ENCODE assay signal across 2 cellular contexts in the genomic region with DNA sequence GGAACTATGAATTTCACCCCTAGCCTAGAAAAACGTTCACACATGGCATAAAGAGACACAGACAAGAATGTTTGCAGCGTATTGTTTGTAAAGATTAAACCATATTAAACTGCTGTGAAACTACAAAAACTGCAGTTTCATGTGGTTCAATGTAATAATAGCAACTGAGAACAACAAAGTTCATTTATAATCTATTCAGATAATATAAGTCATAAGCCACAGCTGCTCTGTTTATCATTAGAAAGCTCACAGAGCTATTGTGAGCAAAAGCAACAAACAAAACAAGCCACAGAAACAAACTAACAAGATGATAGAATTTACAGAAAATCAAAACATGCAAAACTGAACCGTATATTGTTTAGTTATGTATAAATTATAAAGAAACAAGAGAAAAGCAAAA.
TF ChIP-seq lines count a peak whose summit lies in the region.

No MANE protein-coding gene starts in this region.

TF ChIP-seq in SK-N-SH, 30 proteins besides CTCF, POLR2A, EP300 and RAD21 (continued from another document):
- TF ChIP-seq, protein P1, sequence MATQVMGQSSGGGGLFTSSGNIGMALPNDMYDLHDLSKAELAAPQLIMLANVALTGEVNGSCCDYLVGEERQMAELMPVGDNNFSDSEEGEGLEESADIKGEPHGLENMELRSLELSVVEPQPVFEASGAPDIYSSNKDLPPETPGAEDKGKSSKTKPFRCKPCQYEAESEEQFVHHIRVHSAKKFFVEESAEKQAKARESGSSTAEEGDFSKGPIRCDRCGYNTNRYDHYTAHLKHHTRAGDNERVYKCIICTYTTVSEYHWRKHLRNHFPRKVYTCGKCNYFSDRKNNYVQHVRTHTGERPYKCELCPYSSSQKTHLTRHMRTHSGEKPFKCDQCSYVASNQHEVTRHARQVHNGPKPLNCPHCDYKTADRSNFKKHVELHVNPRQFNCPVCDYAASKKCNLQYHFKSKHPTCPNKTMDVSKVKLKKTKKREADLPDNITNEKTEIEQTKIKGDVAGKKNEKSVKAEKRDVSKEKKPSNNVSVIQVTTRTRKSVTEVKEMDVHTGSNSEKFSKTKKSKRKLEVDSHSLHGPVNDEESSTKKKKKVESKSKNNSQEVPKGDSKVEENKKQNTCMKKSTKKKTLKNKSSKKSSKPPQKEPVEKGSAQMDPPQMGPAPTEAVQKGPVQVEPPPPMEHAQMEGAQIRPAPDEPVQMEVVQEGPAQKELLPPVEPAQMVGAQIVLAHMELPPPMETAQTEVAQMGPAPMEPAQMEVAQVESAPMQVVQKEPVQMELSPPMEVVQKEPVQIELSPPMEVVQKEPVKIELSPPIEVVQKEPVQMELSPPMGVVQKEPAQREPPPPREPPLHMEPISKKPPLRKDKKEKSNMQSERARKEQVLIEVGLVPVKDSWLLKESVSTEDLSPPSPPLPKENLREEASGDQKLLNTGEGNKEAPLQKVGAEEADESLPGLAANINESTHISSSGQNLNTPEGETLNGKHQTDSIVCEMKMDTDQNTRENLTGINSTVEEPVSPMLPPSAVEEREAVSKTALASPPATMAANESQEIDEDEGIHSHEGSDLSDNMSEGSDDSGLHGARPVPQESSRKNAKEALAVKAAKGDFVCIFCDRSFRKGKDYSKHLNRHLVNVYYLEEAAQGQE (IDR thresholded peaks at IDR 0.05; ENCODE audit: low read depth, low read length) = no peak
- no peak for TF ChIP-seq CHD2 (IDR thresholded peaks at IDR 0.05; ENCODE audit: low read length, partially characterized antibody)
- no peak for TF ChIP-seq ZBTB33 (IDR thresholded peaks at IDR 0.05; ENCODE audit: borderline replicate concordance, low read depth)
- no peak for TF ChIP-seq YY1 (IDR thresholded peaks at IDR 0.05; ENCODE audit: low read depth)
- TF ChIP-seq EZH2phosphoT487 (IDR thresholded peaks at IDR 0.05; ENCODE audit: borderline replicate concordance, low read depth) = no peak
- no peak for TF ChIP-seq PBX3 (IDR thresholded peaks at IDR 0.05)
- TF ChIP-seq GATA2 (CRISPR knock-in tag; IDR thresholded peaks at IDR 0.05) = no peak
- no peak for TF ChIP-seq SMC3 (IDR thresholded peaks at IDR 0.05; ENCODE audit: low read depth, low read length)
- no peak for TF ChIP-seq TEAD4 (IDR thresholded peaks at IDR 0.05; ENCODE audit: borderline replicate concordance, insufficient read depth)

TF ChIP-seq in SK-N-SH treated with all-trans-retinoic acid at 6 μM for 48 hours, 23 proteins besides CTCF, POLR2A, EP300 and RAD21 (continued from another document):
- TF ChIP-seq, protein P2, sequence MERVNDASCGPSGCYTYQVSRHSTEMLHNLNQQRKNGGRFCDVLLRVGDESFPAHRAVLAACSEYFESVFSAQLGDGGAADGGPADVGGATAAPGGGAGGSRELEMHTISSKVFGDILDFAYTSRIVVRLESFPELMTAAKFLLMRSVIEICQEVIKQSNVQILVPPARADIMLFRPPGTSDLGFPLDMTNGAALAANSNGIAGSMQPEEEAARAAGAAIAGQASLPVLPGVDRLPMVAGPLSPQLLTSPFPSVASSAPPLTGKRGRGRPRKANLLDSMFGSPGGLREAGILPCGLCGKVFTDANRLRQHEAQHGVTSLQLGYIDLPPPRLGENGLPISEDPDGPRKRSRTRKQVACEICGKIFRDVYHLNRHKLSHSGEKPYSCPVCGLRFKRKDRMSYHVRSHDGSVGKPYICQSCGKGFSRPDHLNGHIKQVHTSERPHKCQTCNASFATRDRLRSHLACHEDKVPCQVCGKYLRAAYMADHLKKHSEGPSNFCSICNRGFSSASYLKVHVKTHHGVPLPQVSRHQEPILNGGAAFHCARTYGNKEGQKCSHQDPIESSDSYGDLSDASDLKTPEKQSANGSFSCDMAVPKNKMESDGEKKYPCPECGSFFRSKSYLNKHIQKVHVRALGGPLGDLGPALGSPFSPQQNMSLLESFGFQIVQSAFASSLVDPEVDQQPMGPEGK (CRISPR knock-in tag; IDR thresholded peaks at IDR 0.05; ENCODE audit: borderline replicate concordance) = no peak
